Comparison of ENCODE assay signal across 8 cellular contexts in the genomic region with DNA sequence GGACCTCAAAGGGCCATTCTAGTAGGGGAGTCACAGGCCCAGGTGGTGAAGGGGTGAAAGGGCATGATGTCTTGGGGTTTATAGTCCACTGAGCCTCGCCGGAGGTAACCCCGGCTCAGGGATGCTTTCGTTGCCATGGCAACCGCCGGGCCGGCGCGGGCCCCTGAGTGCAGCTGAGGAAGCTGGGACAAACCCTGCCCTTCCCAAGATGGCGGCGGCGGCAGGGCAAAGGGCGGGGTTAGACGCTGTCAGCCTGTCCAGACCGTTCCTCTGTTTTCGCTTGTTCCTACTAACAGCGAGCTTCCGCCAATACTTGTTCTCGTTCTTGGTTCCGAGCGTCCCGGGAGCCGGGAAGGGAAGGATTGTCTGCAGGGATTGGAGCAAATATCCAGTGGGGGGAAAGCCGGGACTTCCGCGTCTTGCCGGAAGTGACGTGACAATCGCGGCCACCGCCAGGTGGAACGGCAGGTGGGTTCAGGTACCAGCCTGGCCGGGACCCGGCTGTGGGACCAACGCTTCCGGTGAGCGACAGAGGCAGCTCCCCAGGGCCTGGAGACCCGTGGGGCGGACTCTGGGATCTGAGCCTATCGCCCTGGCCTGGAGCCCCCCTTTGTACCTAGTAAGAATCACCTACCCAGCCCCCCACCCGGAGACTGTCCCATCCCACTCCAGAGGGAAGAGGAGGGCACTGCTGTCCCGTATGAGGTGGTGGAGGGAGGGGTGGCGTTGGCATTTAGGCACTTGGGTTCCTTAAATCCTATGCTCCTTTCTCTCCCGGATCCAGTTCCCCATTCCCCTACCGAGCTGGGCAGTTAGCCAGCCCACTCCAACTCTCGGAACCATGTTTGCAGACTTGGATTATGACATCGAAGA. TPM values are rescaled to one million over a fixed set of nuclear protein-coding genes. Genes with fewer than 3 reads are reported as not detected.
A peak's percentile ranks its signal among the peaks of the same experiment; 100 is the strongest.
DNase-seq lines count a peak whose midpoint lies in the region; ATAC-seq, FAIRE-seq and TF ChIP-seq lines count a peak whose summit lies in the region.

Gene PICK1, plus strand, starts transcription at position 436 of the 873 bp plus-strand sequence. Its CDS starts 406 bp downstream, at position 842.

- H3K27me3 Mint-ChIP-seq in CD8-positive, alpha-beta memory T cell: no peaks in the 10 kb centered on the region

- H3K27ac ChIP-seq in CD8-positive, alpha-beta memory T cell (ENCODE audit: low read depth, low read length): peak within 1 kb of the TSS; percentile 77
- peak within 1 kb of the TSS; percentile 40 to 87 for H3K27ac ChIP-seq in kidney (ENCODE audit: low read depth in 2 of 2, low read length in 2 of 2)

- FAIRE-seq in kidney (lab: Jason Lieb, UNC): peak; percentile 79

- H3K9me3 ChIP-seq in CD8-positive, alpha-beta memory T cell (ENCODE audit: low read length): no peaks in the 10 kb centered on the region
- no peaks in the 10 kb centered on the region for H3K9me3 ChIP-seq in kidney (ENCODE audit: control insufficient read depth in 1 of 2, low read length in 2 of 2)

- intact Hi-C loops in kidney (cut with DNase I): no loop called here

- CTCF ChIA-PET in CD8-positive, alpha-beta memory T cell (lab: Charles Lee): interaction anchor here (0.8 to 1.6 kb wide), 2 partner anchors 13 to 173 kb away, joined by 3 read pairs; no protein-coding TSS in a partner anchor

- peaks cover 0 to 28% (median 2%) of the 10 kb centered on the region in 3 donors for H3K36me3 Mint-ChIP-seq in CD8-positive, alpha-beta memory T cell

- POLR2A ChIA-PET in CD8-positive, alpha-beta memory T cell (lab: Charles Lee): interaction anchor here (0.8 kb wide), 1 partner anchor 215 kb away, joined by 3 read pairs; the partner anchor contains the start of gene TMEM184B

- H3K4me3 ChIP-seq in CD8-positive, alpha-beta memory T cell (ENCODE audit: low read length): peak within 1 kb of the TSS; percentile 97
- H3K4me3 ChIP-seq in choroid plexus epithelial cell (ENCODE audit: low read depth, low read length) (peak within 1 kb of the TSS; percentile 81), kidney (ENCODE audit: low read length in 2 of 2) (peak within 1 kb of the TSS; percentile 66 to 80)

- H3K9me3 Mint-ChIP-seq in CD8-positive, alpha-beta memory T cell: no peaks in the 10 kb centered on the region

- peak within 1 kb of the TSS; percentile 97 to 99 (median 99) for H3K27ac Mint-ChIP-seq in CD8-positive, alpha-beta memory T cell

- TF ChIP-seq CTCF in choroid plexus epithelial cell (conservative IDR thresholded peaks at IDR 0.05; ENCODE audit: low read depth, low read length) (no peak), kidney (IDR thresholded peaks at IDR 0.05; ENCODE audit: borderline replicate concordance, extremely low read depth, insufficient read depth) (no peak)

- peaks cover 20 to 29% (median 25%) of the 10 kb centered on the region in 3 donors for H3K4me1 Mint-ChIP-seq in CD8-positive, alpha-beta memory T cell

- ATAC-seq in HG02610 (IDR thresholded peaks at IDR 0.05; ENCODE audit: unreplicated experiment) (peak; percentile 57), HG02623 (IDR thresholded peaks at IDR 0.05; ENCODE audit: unreplicated experiment) (no peak)

- DNase-seq in CD8-positive, alpha-beta memory T cell: peak; percentile 63 to 91 (median 82)
- DNase-seq in NCI-H446 treated with DMSO at 0.1 percent for 48 hours (lab: John Stamatoyannopoulos, UW): peak; percentile 76
- DNase-seq in activated CD4-positive, alpha-beta T cell treated with anti-CD3 and anti-CD28 coated beads for 48 hours: peak; percentile 92
- peak; percentile 94 for DNase-seq in choroid plexus epithelial cell (ENCODE audit: low read depth)
- DNase-seq in kidney: peak; percentile 96
- peak; percentile 71 to 75 (median 73) for DNase-seq in stimulated activated CD4-positive, alpha-beta T cell treated with anti-CD3 and anti-CD28 coated beads, Interleukin-12 subunit alpha, Interleukin-12 subunit beta, amount 100 ng/mL, for 48 hours (ENCODE audit: low read depth in 2 of 3, low spot score in 1 of 3)

- no peaks in the 10 kb centered on the region for H3K36me3 ChIP-seq in CD8-positive, alpha-beta memory T cell (ENCODE audit: insufficient read depth, low read length)
- peaks cover 5 to 10% of the 10 kb centered on the region in 2 donors for H3K36me3 ChIP-seq in kidney (ENCODE audit: control insufficient read depth in 1 of 2, insufficient read depth in 2 of 2, low read length in 2 of 2)

- H3K4me3 Mint-ChIP-seq in CD8-positive, alpha-beta memory T cell: peak within 1 kb of the TSS; percentile 95 to 99 (median 97)

- no peaks in the 10 kb centered on the region for H3K27me3 ChIP-seq in CD8-positive, alpha-beta memory T cell (ENCODE audit: insufficient read depth, low read length, poor library complexity, severe bottlenecking)

- H3K4me1 ChIP-seq in CD8-positive, alpha-beta memory T cell (ENCODE audit: insufficient read depth, low read length): peaks cover 20% of the 10 kb centered on the region
- H3K4me1 ChIP-seq in kidney (ENCODE audit: control insufficient read depth in 1 of 2, insufficient read depth in 1 of 2, low read depth in 1 of 2, low read length in 2 of 2): peaks cover 0 to 10% of the 10 kb centered on the region in 2 donors

- H3K9ac ChIP-seq in kidney (ENCODE audit: low read length in 2 of 2): peak within 1 kb of the TSS; percentile 74

RNA-seq across cellular contexts. Expression of gene PICK1, which starts in this region (rescaled TPM):
- total RNA-seq in CD8-positive, alpha-beta memory T cell: 10 to 100 TPM; 21.0 to 22.5 TPM
- 9.4 TPM for polyA plus RNA-seq in CD8-positive, alpha-beta memory T cell
- total RNA-seq in kidney: 43.4 TPM
- polyA plus RNA-seq in kidney (ENCODE audit: insufficient read depth, low read depth, low replicate concordance): 28.4 TPM
